ENCODE assay signal across 8 cellular contexts in genomic region chr22:19480173-19480568, GRCh38. TPM values are rescaled to one million over a fixed set of nuclear protein-coding genes. Genes with fewer than 3 reads are reported as not detected.
DNase-seq lines count a peak whose midpoint lies in the region; FAIRE-seq and TF ChIP-seq lines count a peak whose summit lies in the region.

No MANE protein-coding gene starts in this region.

- peak overlapping the region; percentile 82 for H3K4me3 ChIP-seq in AG04449 (ENCODE audit: low read depth, low read length)
- H3K4me3 ChIP-seq in HAP-1 = peak overlapping the region; percentile 92
- peak overlapping the region; percentile 92 for H3K4me3 ChIP-seq in astrocyte (ENCODE audit: insufficient read depth, low read depth, low read length)

- DNase-seq in AG04449 (ENCODE audit: low read depth, low spot score) = no peak
- DNase-seq in HAP-1 (ENCODE audit: low spot score in 2 of 2) = peak in 1 of 2 experiments; percentile 43
- DNase-seq in astrocyte (ENCODE audit: low read depth) = no peak
- no peak for DNase-seq in mesothelial cell of epicardium (ENCODE audit: low spot score in 2 of 2, unreplicated experiment in 2 of 2)
- no peak for DNase-seq in NCI-H1092 (lab: John Stamatoyannopoulos, UW)
- DNase-seq in AG08395 (ENCODE audit: low spot score) = no peak
- no peak for DNase-seq in hypothalamus (lab: John Stamatoyannopoulos, UW)
- DNase-seq in NCI-H1417 (lab: John Stamatoyannopoulos, UW) = no peak

- no peak for FAIRE-seq in astrocyte (lab: Jason Lieb, UNC)

- H3K27me3 ChIP-seq in HAP-1 (ENCODE audit: low read depth) (no peaks in the 10 kb centered on the region), astrocyte (ENCODE audit: insufficient read depth, low read length) (no peaks in the 10 kb centered on the region)

- peaks cover 31% of the 10 kb centered on the region for H4K20me1 ChIP-seq in astrocyte (ENCODE audit: insufficient read depth, low read length)

- TF ChIP-seq CTCF in AG04449 (IDR thresholded peaks at IDR 0.05; ENCODE audit: insufficient read depth, low read length, missing control alignments) (no peak), astrocyte (IDR thresholded peaks at IDR 0.05; ENCODE audit: insufficient read depth, low read depth, low read length) (no peak), mesothelial cell of epicardium (IDR thresholded peaks at IDR 0.05; ENCODE audit: unreplicated experiment) (no peak)

- H3K36me3 ChIP-seq in HAP-1 (replicated peaks) (peaks cover 49% of the 10 kb centered on the region), astrocyte (ENCODE audit: insufficient read depth, low read length) (peaks cover 8% of the 10 kb centered on the region)

- peaks cover 47% of the 10 kb centered on the region for H3K79me2 ChIP-seq in astrocyte (ENCODE audit: insufficient read depth, low read length)

- H3K9me3 ChIP-seq in HAP-1 (no peaks in the 10 kb centered on the region), astrocyte (ENCODE audit: insufficient read depth, low read depth, low read length) (no peaks in the 10 kb centered on the region)

- peak overlapping the region; percentile 90 for H3K4me2 ChIP-seq in astrocyte (ENCODE audit: low read length)

- in situ Hi-C loops in HAP-1 (cut with MboI; ENCODE audit: low sequenced_read_pairs) = no loop called here

- H3K4me1 ChIP-seq in HAP-1 (peaks cover 5% of the 10 kb centered on the region), astrocyte (ENCODE audit: insufficient read depth, low read length) (peaks cover 7% of the 10 kb centered on the region)

- POLR2A ChIA-PET in AG04449 (lab: Yijun Ruan, JAX) = interaction anchor here (0.8 to 1.3 kb wide), 3 partner anchors 41 to 335 kb away, joined by 3 to 6 read pairs (median 4); partner anchors contain the start of genes ESS2, HIRA and MRPL40

- H3K27me3 Mint-ChIP-seq in astrocyte (ENCODE audit: low read depth, unreplicated experiment) = no peaks in the 10 kb centered on the region
- no peaks in the 10 kb centered on the region for H3K27me3 Mint-ChIP-seq in mesothelial cell of epicardium (ENCODE audit: low read depth)

- H3K36me3 Mint-ChIP-seq in astrocyte (ENCODE audit: low read depth, unreplicated experiment) (no peaks in the 10 kb centered on the region), mesothelial cell of epicardium (no peaks in the 10 kb centered on the region)

- H3K9me3 Mint-ChIP-seq in astrocyte (ENCODE audit: unreplicated experiment) (no peaks in the 10 kb centered on the region), mesothelial cell of epicardium (no peaks in the 10 kb centered on the region)

- H3K27ac ChIP-seq in astrocyte (ENCODE audit: low read depth, low read length) = peak overlapping the region; percentile 48

- H2AFZ ChIP-seq in astrocyte (ENCODE audit: low read depth, low read length) = peak overlapping the region; percentile 76

- H3K9ac ChIP-seq in astrocyte (ENCODE audit: low read length) = peak overlapping the region; percentile 94

- H3K27ac Mint-ChIP-seq in astrocyte (ENCODE audit: unreplicated experiment) = no peak overlapping the region
- no peak overlapping the region for H3K27ac Mint-ChIP-seq in mesothelial cell of epicardium

- H3K4me1 Mint-ChIP-seq in astrocyte (ENCODE audit: low read depth, unreplicated experiment) = peaks cover 16% of the 10 kb centered on the region
- peaks cover 28% of the 10 kb centered on the region for H3K4me1 Mint-ChIP-seq in mesothelial cell of epicardium

- CTCF ChIA-PET in AG04449 (lab: Yijun Ruan, JAX) = interaction anchor here (1.5 kb wide), 1 partner anchor 16 kb away, joined by 3 read pairs; no protein-coding TSS in a partner anchor

- H3K4me3 Mint-ChIP-seq in astrocyte (ENCODE audit: unreplicated experiment) = peak overlapping the region; percentile 92
- H3K4me3 Mint-ChIP-seq in mesothelial cell of epicardium = peak overlapping the region; percentile 97

RNA-seq across cellular contexts. Expression of gene CDC45, which starts 0.5 kb away (rescaled TPM):
- 1.3 and 2.1 TPM in 2 replicates for total RNA-seq in astrocyte
- total RNA-seq in mesothelial cell of epicardium = 12.2 to 15.3 TPM (median 12.5 TPM) in 3 replicates

RNA-seq across cellular contexts. Expression of gene UFD1, which starts 1.2 kb away (rescaled TPM):
- 92.7 and 105 TPM in 2 replicates for total RNA-seq in astrocyte
- 38.8 to 45.0 TPM (median 43.2 TPM) in 3 replicates for total RNA-seq in mesothelial cell of epicardium

RNA-seq across cellular contexts. Expression of gene C22orf39, which starts 32.7 kb away (rescaled TPM):
- total RNA-seq in astrocyte = 11.9 and 14.5 TPM in 2 replicates
- total RNA-seq in mesothelial cell of epicardium = 33.4 to 36.8 TPM (median 34.0 TPM) in 3 replicates

RNA-seq across cellular contexts. Expression of gene CLDN5, which starts 44.0 kb away (rescaled TPM):
- total RNA-seq in astrocyte = not detected in 2 replicates
- not detected in 3 replicates for total RNA-seq in mesothelial cell of epicardium

RNA-seq across cellular contexts. Expression of gene MRPL40, which starts 47.8 kb away (rescaled TPM):
- total RNA-seq in astrocyte = 34.7 and 36.9 TPM in 2 replicates
- 17.9 to 21.9 TPM (median 19.1 TPM) in 3 replicates for total RNA-seq in mesothelial cell of epicardium
